ENCODE assay signal across 7 cellular contexts in the genomic region with DNA sequence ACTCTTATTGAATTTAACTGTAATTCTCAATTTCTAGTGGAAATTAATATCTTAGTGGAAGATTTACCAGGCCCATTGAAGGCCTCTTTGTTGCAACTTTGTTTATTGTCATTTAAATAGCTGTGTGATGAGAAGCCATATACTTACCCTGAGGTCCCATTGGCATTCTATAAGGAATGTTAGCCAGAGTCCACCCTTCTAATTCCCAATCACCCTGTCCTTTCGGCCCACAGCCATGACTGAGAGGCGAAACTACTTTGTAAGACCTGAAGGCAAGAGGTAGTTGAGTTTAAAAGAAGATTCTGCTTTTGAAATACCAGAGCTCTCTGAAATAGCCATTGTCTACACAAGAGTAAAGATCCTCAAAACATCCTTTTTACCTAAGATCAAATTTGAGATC.
"Had no signal": no experiment of that assay in that cellular context is flagged by ENCODE, and none has a peak within 500 bp of the region (broad histone marks: within the 10 kb centered on the region; RNA-seq: fewer than 3 reads in every experiment).

No MANE protein-coding gene starts in this region.

- H3K4me3 ChIP-seq: GM23248 had no signal

- H3K27ac ChIP-seq: GM23248, HL-60 had no signal

- H3K36me3 Mint-ChIP-seq: IgD-negative memory B cell had no signal

- H2AFZ ChIP-seq: GM23248 had no signal

- H3K27me3 Mint-ChIP-seq: IgD-negative memory B cell had no signal

- H3K4me1 Mint-ChIP-seq: IgD-negative memory B cell had no signal

- H3K27ac Mint-ChIP-seq: H9, IgD-negative memory B cell had no signal

- ATAC-seq: HepG2 had no signal

- H3K4me3 Mint-ChIP-seq: H9, IgD-negative memory B cell had no signal

- DNase-seq: GM23248, H9, HCEC 1CT, KBM-7 had no signal

- H3K9ac ChIP-seq: GM23248 had no signal
